In genomic region chr17:49875690-49876089, GRCh38 we compare ENCODE assay signal across 2 cellular contexts.
A peak's percentile ranks its signal among the peaks of the same experiment; 100 is the strongest.
TF ChIP-seq lines count a peak whose summit lies in the region.

No MANE protein-coding gene starts in this region.

TF ChIP-seq in GM23338, 12 proteins besides CTCF, POLR2A, EP300 and RAD21:
- TF ChIP-seq NANOG (IDR thresholded peaks at IDR 0.05; ENCODE audit: borderline replicate concordance) (no peak), STAT1 (IDR thresholded peaks at IDR 0.05; ENCODE audit: unreplicated experiment) (no peak), POLR2AphosphoS5 (IDR thresholded peaks at IDR 0.05; ENCODE audit: low read depth) (no peak), ZNF331 (CRISPR knock-in tag; IDR thresholded peaks at IDR 0.05; ENCODE audit: low read depth) (no peak), REST (IDR thresholded peaks at IDR 0.05; ENCODE audit: unreplicated experiment) (no peak), JUNB (IDR thresholded peaks at IDR 0.05; ENCODE audit: unreplicated experiment) (no peak), ZNF114 (CRISPR knock-in tag; IDR thresholded peaks at IDR 0.05) (no peak), EZH2 (IDR thresholded peaks at IDR 0.05; ENCODE audit: low read depth, unreplicated experiment) (no peak), CREB1 (CRISPR knock-in tag; IDR thresholded peaks at IDR 0.05; ENCODE audit: low read depth) (no peak), EZH2phosphoT487 (IDR thresholded peaks at IDR 0.05; ENCODE audit: unreplicated experiment) (no peak)
- TF ChIP-seq, protein P1, sequence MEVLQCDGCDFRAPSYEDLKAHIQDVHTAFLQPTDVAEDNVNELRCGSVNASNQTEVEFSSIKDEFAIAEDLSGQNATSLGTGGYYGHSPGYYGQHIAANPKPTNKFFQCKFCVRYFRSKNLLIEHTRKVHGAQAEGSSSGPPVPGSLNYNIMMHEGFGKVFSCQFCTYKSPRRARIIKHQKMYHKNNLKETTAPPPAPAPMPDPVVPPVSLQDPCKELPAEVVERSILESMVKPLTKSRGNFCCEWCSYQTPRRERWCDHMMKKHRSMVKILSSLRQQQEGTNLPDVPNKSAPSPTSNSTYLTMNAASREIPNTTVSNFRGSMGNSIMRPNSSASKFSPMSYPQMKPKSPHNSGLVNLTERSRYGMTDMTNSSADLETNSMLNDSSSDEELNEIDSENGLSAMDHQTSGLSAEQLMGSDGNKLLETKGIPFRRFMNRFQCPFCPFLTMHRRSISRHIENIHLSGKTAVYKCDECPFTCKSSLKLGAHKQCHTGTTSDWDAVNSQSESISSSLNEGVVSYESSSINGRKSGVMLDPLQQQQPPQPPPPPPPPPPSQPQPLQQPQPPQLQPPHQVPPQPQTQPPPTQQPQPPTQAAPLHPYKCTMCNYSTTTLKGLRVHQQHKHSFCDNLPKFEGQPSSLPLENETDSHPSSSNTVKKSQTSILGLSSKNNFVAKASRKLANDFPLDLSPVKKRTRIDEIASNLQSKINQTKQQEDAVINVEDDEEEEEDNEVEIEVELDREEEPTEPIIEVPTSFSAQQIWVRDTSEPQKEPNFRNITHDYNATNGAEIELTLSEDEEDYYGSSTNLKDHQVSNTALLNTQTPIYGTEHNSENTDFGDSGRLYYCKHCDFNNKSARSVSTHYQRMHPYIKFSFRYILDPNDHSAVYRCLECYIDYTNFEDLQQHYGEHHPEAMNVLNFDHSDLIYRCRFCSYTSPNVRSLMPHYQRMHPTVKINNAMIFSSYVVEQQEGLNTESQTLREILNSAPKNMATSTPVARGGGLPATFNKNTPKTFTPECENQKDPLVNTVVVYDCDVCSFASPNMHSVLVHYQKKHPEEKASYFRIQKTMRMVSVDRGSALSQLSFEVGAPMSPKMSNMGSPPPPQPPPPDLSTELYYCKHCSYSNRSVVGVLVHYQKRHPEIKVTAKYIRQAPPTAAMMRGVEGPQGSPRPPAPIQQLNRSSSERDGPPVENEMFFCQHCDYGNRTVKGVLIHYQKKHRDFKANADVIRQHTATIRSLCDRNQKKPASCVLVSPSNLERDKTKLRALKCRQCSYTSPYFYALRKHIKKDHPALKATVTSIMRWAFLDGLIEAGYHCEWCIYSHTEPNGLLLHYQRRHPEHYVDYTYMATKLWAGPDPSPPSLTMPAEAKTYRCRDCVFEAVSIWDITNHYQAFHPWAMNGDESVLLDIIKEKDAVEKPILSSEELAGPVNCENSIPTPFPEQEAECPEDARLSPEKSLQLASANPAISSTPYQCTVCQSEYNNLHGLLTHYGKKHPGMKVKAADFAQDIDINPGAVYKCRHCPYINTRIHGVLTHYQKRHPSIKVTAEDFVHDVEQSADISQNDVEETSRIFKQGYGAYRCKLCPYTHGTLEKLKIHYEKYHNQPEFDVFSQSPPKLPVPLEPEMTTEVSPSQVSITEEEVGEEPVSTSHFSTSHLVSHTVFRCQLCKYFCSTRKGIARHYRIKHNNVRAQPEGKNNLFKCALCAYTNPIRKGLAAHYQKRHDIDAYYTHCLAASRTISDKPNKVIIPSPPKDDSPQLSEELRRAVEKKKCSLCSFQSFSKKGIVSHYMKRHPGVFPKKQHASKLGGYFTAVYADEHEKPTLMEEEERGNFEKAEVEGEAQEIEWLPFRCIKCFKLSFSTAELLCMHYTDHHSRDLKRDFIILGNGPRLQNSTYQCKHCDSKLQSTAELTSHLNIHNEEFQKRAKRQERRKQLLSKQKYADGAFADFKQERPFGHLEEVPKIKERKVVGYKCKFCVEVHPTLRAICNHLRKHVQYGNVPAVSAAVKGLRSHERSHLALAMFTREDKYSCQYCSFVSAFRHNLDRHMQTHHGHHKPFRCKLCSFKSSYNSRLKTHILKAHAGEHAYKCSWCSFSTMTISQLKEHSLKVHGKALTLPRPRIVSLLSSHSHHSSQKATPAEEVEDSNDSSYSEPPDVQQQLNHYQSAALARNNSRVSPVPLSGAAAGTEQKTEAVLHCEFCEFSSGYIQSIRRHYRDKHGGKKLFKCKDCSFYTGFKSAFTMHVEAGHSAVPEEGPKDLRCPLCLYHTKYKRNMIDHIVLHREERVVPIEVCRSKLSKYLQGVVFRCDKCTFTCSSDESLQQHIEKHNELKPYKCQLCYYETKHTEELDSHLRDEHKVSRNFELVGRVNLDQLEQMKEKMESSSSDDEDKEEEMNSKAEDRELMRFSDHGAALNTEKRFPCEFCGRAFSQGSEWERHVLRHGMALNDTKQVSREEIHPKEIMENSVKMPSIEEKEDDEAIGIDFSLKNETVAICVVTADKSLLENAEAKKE (CRISPR knock-in tag; IDR thresholded peaks at IDR 0.05) = no peak
- TF ChIP-seq, protein P2, sequence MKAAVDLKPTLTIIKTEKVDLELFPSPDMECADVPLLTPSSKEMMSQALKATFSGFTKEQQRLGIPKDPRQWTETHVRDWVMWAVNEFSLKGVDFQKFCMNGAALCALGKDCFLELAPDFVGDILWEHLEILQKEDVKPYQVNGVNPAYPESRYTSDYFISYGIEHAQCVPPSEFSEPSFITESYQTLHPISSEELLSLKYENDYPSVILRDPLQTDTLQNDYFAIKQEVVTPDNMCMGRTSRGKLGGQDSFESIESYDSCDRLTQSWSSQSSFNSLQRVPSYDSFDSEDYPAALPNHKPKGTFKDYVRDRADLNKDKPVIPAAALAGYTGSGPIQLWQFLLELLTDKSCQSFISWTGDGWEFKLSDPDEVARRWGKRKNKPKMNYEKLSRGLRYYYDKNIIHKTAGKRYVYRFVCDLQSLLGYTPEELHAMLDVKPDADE (IDR thresholded peaks at IDR 0.05) = no peak

TF ChIP-seq in H1, 55 proteins besides CTCF, POLR2A, EP300 and RAD21:
- TF ChIP-seq SP2 (IDR thresholded peaks at IDR 0.05; ENCODE audit: low read length) (no peak), RNF2 (IDR thresholded peaks at IDR 0.05; ENCODE audit: borderline replicate concordance, low read depth, low read length, missing control alignments, poor library complexity, severe bottlenecking) (no peak), MAX (IDR thresholded peaks at IDR 0.05) (0 out of 2 replicates have a peak, but pooled peaks have one; percentile 18), CBX8 (IDR thresholded peaks at IDR 0.05; ENCODE audit: borderline replicate concordance, low read depth, low read length) (no peak), SRF (IDR thresholded peaks at IDR 0.05; ENCODE audit: low read depth, low read length) (no peak), KDM1A (IDR thresholded peaks at IDR 0.05; ENCODE audit: borderline replicate concordance, low read length) (peak; percentile 51; the same call in 1 of the 2 replicates), YY1 (IDR thresholded peaks at IDR 0.05; ENCODE audit: low read depth, low read length) (0 out of 2 replicates have a peak, but pooled peaks have one; percentile 9)
